In the genomic region with DNA sequence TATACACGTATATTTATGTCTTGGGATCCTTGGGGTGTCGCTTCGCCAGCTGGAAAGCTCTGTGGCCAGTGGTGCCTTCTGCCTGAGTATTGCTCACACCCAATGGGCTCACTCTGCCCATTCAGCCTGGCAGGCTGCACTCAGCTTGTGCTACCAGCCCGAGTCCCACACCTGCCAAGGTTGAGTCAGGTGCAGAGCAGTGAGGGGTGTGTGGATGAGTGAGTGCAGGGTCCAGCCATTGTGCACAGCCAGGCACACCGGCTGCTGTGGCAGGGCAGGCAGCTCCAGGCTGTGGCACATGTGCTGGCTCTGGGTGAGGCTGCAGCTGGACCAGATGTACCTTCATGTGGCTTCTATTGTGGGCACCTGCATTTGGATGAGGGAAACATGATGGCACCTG, we compare ENCODE assay signal across 30 cellular contexts.
"Had no signal": no experiment of that assay in that cellular context is flagged by ENCODE, and none has a peak within 500 bp of the region (broad histone marks: within the 10 kb centered on the region; RNA-seq: fewer than 3 reads in every experiment).

No MANE protein-coding gene starts in this region.

- H3K4me1 ChIP-seq: adrenal gland, body of pancreas, breast epithelium, colonic mucosa, esophagus squamous epithelium had no signal

- DNase-seq: activated CD4-positive, alpha-beta memory T cell treated with anti-CD3 and anti-CD28 coated beads for 36 hours; activated CD4-positive, alpha-beta T cell treated with anti-CD3 and anti-CD28 coated beads for 36 hours; activated CD4-positive, alpha-beta T cell treated with anti-CD3 and anti-CD28 coated beads, Interleukin-2, amount 10 ng/mL, durations not matched to agents 24 days and 14 days; activated CD4-positive, CD25-positive, alpha-beta regulatory T cell; activated CD4-positive, CD25-positive, alpha-beta regulatory T cell treated with anti-CD3 and anti-CD28 coated beads, Interleukin-2, amount 50 U/mL, for 72 hours; activated CD8-positive, alpha-beta memory T cell treated with anti-CD3 and anti-CD28 coated beads, Interleukin-2, amount 10 ng/mL, durations not matched to agents 7 days and 5 days; activated CD8-positive, alpha-beta memory T cell treated with anti-CD3 and anti-CD28 coated beads, Interleukin-2, amount 50 U/mL, for 4 hours; activated CD8-positive, alpha-beta T cell treated with anti-CD3 and anti-CD28 coated beads, Interleukin-2, amount 10 ng/mL, durations not matched to agents 7 days and 5 days; activated effector memory CD4-positive, alpha-beta T cell treated with anti-CD3 and anti-CD28 coated beads, Interleukin-2, amount 50 U/mL, for 16 hours; activated naive CD4-positive, alpha-beta T cell treated with anti-CD3 and anti-CD28 coated beads for 36 hours; activated naive CD8-positive, alpha-beta T cell treated with anti-CD3 and anti-CD28 coated beads for 36 hours; activated naive CD8-positive, alpha-beta T cell treated with anti-CD3 and anti-CD28 coated beads, Interleukin-2, amount 50 U/mL, for 24 hours; activated T-cell treated with anti-CD3 and anti-CD28 coated beads, Interleukin-2, amount 50 U/mL, for 1 hour; activated T-cell treated with anti-CD3 and anti-CD28 coated beads, Interleukin-2, amount 50 U/mL, for 48 hours; adrenal gland; amygdala; aorta; body of pancreas; central memory CD4-positive, alpha-beta T cell; cerebellar nuclear complex; colonic mucosa; effector CD8-positive, alpha-beta T cell; esophagus squamous epithelium; T-helper 2 cell had no signal

- H3K4me3 ChIP-seq: adrenal gland, body of pancreas, breast epithelium, cardiac muscle cell, colonic mucosa, esophagus squamous epithelium had no signal

- H3K9me3 Mint-ChIP-seq: activated CD4-positive, alpha-beta T cell treated with anti-CD3 and anti-CD28 coated beads, Interleukin-2, amount 10 ng/mL, durations not matched to agents 24 days and 14 days; activated naive CD4-positive, alpha-beta T cell treated with anti-CD3 and anti-CD28 coated beads, Interleukin-2, amount 50 U/mL, for 24 hours; activated T-helper 1 cell treated with anti-CD3 and anti-CD28 coated beads, Interleukin-12 subunit alpha, Interleukin-12 subunit beta, Interleukin-2, Interleukin-4 antibody, amounts not matched to agents 30 ng/mL and 10 ng/mL and 1 ng/mL, durations not matched to agents 14 hours and 24 hours and 36 hours had no signal

- H3K4me3 Mint-ChIP-seq: activated CD4-positive, alpha-beta memory T cell treated with anti-CD3 and anti-CD28 coated beads for 36 hours; activated CD4-positive, alpha-beta T cell treated with anti-CD3 and anti-CD28 coated beads for 36 hours; activated CD4-positive, alpha-beta T cell treated with anti-CD3 and anti-CD28 coated beads, Interleukin-2, amount 10 ng/mL, durations not matched to agents 24 days and 14 days; activated CD8-positive, alpha-beta memory T cell treated with anti-CD3 and anti-CD28 coated beads, Interleukin-2, amount 10 ng/mL, durations not matched to agents 7 days and 5 days; activated CD8-positive, alpha-beta T cell treated with anti-CD3 and anti-CD28 coated beads, Interleukin-2, amount 10 ng/mL, durations not matched to agents 7 days and 5 days; activated naive CD4-positive, alpha-beta T cell treated with anti-CD3 and anti-CD28 coated beads for 36 hours; activated naive CD4-positive, alpha-beta T cell treated with anti-CD3 and anti-CD28 coated beads, Interleukin-2, amount 50 U/mL, for 24 hours; activated naive CD8-positive, alpha-beta T cell treated with anti-CD3 and anti-CD28 coated beads for 36 hours; activated naive CD8-positive, alpha-beta T cell treated with anti-CD3 and anti-CD28 coated beads, Interleukin-2, amount 50 U/mL, for 24 hours; activated T-helper 1 cell treated with anti-CD3 and anti-CD28 coated beads, Interleukin-12 subunit alpha, Interleukin-12 subunit beta, Interleukin-2, Interleukin-4 antibody, amounts not matched to agents 30 ng/mL and 10 ng/mL and 1 ng/mL, durations not matched to agents 14 hours and 24 hours and 36 hours had no signal

- ATAC-seq: activated CD4-positive, alpha-beta T cell treated with anti-CD3 and anti-CD28 coated beads for 36 hours; activated CD8-positive, alpha-beta memory T cell treated with anti-CD3 and anti-CD28 coated beads, Interleukin-2, amount 10 ng/mL, durations not matched to agents 7 days and 5 days; activated CD8-positive, alpha-beta T cell treated with anti-CD3 and anti-CD28 coated beads, Interleukin-2, amount 10 ng/mL, durations not matched to agents 7 days and 5 days; activated naive CD8-positive, alpha-beta T cell treated with anti-CD3 and anti-CD28 coated beads, Interleukin-2, amount 50 U/mL, for 24 hours; body of pancreas had no signal

- H3K27me3 ChIP-seq: adrenal gland, body of pancreas, breast epithelium, cardiac muscle cell, colonic mucosa, esophagus squamous epithelium had no signal

- H3K4me1 Mint-ChIP-seq: activated CD4-positive, alpha-beta T cell treated with anti-CD3 and anti-CD28 coated beads for 36 hours; activated CD4-positive, alpha-beta T cell treated with anti-CD3 and anti-CD28 coated beads, Interleukin-2, amount 10 ng/mL, durations not matched to agents 24 days and 14 days; activated CD8-positive, alpha-beta memory T cell treated with anti-CD3 and anti-CD28 coated beads, Interleukin-2, amount 10 ng/mL, durations not matched to agents 7 days and 5 days; activated naive CD4-positive, alpha-beta T cell treated with anti-CD3 and anti-CD28 coated beads, Interleukin-2, amount 50 U/mL, for 24 hours; activated naive CD8-positive, alpha-beta T cell treated with anti-CD3 and anti-CD28 coated beads for 36 hours; activated naive CD8-positive, alpha-beta T cell treated with anti-CD3 and anti-CD28 coated beads, Interleukin-2, amount 50 U/mL, for 24 hours had no signal

- H3K36me3 ChIP-seq: adrenal gland, breast epithelium, cardiac muscle cell, colonic mucosa, esophagus squamous epithelium had no signal

- H3K36me3 Mint-ChIP-seq: activated CD4-positive, alpha-beta memory T cell treated with anti-CD3 and anti-CD28 coated beads for 36 hours; activated CD8-positive, alpha-beta memory T cell treated with anti-CD3 and anti-CD28 coated beads, Interleukin-2, amount 10 ng/mL, durations not matched to agents 7 days and 5 days; activated naive CD4-positive, alpha-beta T cell treated with anti-CD3 and anti-CD28 coated beads, Interleukin-2, amount 50 U/mL, for 24 hours; activated naive CD8-positive, alpha-beta T cell treated with anti-CD3 and anti-CD28 coated beads for 36 hours had no signal

- H3K9me3 ChIP-seq: adrenal gland, body of pancreas, colonic mucosa had no signal

- H3K27ac ChIP-seq: adrenal gland, body of pancreas, breast epithelium, cardiac muscle cell, colonic mucosa, epithelial cell of prostate, esophagus squamous epithelium had no signal

- H3K27ac Mint-ChIP-seq: activated CD4-positive, alpha-beta memory T cell treated with anti-CD3 and anti-CD28 coated beads for 36 hours; activated CD4-positive, alpha-beta T cell treated with anti-CD3 and anti-CD28 coated beads for 36 hours; activated CD4-positive, alpha-beta T cell treated with anti-CD3 and anti-CD28 coated beads, Interleukin-2, amount 10 ng/mL, durations not matched to agents 24 days and 14 days; activated CD8-positive, alpha-beta memory T cell treated with anti-CD3 and anti-CD28 coated beads, Interleukin-2, amount 10 ng/mL, durations not matched to agents 7 days and 5 days; activated CD8-positive, alpha-beta T cell treated with anti-CD3 and anti-CD28 coated beads, Interleukin-2, amount 10 ng/mL, durations not matched to agents 7 days and 5 days; activated naive CD4-positive, alpha-beta T cell treated with anti-CD3 and anti-CD28 coated beads for 36 hours; activated naive CD4-positive, alpha-beta T cell treated with anti-CD3 and anti-CD28 coated beads, Interleukin-2, amount 50 U/mL, for 24 hours; activated naive CD8-positive, alpha-beta T cell treated with anti-CD3 and anti-CD28 coated beads for 36 hours; activated naive CD8-positive, alpha-beta T cell treated with anti-CD3 and anti-CD28 coated beads, Interleukin-2, amount 50 U/mL, for 24 hours; activated T-helper 1 cell treated with anti-CD3 and anti-CD28 coated beads, Interleukin-12 subunit alpha, Interleukin-12 subunit beta, Interleukin-2, Interleukin-4 antibody, amounts not matched to agents 30 ng/mL and 10 ng/mL and 1 ng/mL, durations not matched to agents 14 hours and 24 hours and 36 hours; activated T-helper 2 cell treated with anti-CD3 and anti-CD28 coated beads, Interferon-gamma antibody, Interleukin-2, Interleukin-4, amounts not matched to agents 10 μg/mL and 5 μg/mL and 100 μg/mL, durations not matched to agents 14 hours and 24 hours and 36 hours had no signal
